ENCODE assay signal across 8 cellular contexts in genomic region chr13:57629391-57629804, GRCh38. TPM values are rescaled to one million over a fixed set of nuclear protein-coding genes. Genes with fewer than 3 reads are reported as not detected.
DNase-seq lines count a peak whose midpoint lies in the region; ATAC-seq and TF ChIP-seq lines count a peak whose summit lies in the region.

No MANE protein-coding gene starts in this region.

- intact Hi-C loops in transverse colon (cut with DNase I; ENCODE audit: low total_unique reads) = no loop called here

- DNase-seq in activated naive CD4-positive, alpha-beta T cell treated with anti-CD3 and anti-CD28 coated beads, Interleukin-2, amount 50 U/mL, for 72 hours (ENCODE audit: low spot score in 2 of 2) = no peak
- DNase-seq in caudate nucleus (lab: John Stamatoyannopoulos, UW) (peak in 52 of 61 donors; percentile 18 to 87 (median 69)), lung microvascular endothelial cell (ENCODE audit: low read depth in 2 of 2) (peak; percentile 21 to 35), transverse colon (no peak), NCI-H1048 (lab: John Stamatoyannopoulos, UW) (no peak)

- in situ Hi-C loops in transverse colon (cut with MboI; ENCODE audit: low pct_ligation_motif_present in 1 of 4, low pct_unique_long_range_greater_than_20kb in 1 of 4, low sequenced_read_pairs in 3 of 4) = no loop called here

- no peak for TF ChIP-seq EP300 in transverse colon (IDR thresholded peaks at IDR 0.05; ENCODE audit: low read depth)

- peak overlapping the region; percentile 67 for H3K4me3 Mint-ChIP-seq in activated naive CD4-positive, alpha-beta T cell treated with anti-CD3 and anti-CD28 coated beads, Interleukin-2, amount 50 U/mL, for 24 hours

- H3K27ac Mint-ChIP-seq in activated naive CD4-positive, alpha-beta T cell treated with anti-CD3 and anti-CD28 coated beads, Interleukin-2, amount 50 U/mL, for 24 hours = peak overlapping the region; percentile 77
- no peak overlapping the region for H3K27ac Mint-ChIP-seq in activated naive CD4-positive, alpha-beta T cell treated with anti-CD3 and anti-CD28 coated beads, Interleukin-2, amount 50 U/mL, for 72 hours

- TF ChIP-seq CTCF in transverse colon (IDR thresholded peaks at IDR 0.05) = no peak

- WGBS in transverse colon (ENCODE audit: low coverage in 1 of 2), 2 donors = 8 to 20% methylated on average over 4 to 29 of the region's 29 CpGs

- peaks cover 0 to 24% (median 15%) of the 10 kb centered on the region in 4 donors for H3K4me1 ChIP-seq in transverse colon

- ATAC-seq in activated naive CD4-positive, alpha-beta T cell treated with anti-CD3 and anti-CD28 coated beads, Interleukin-2, amount 50 U/mL, for 72 hours = no peak
- ATAC-seq in HG03520 (IDR thresholded peaks at IDR 0.05; ENCODE audit: unreplicated experiment) (no peak), HG03457 (IDR thresholded peaks at IDR 0.05; ENCODE audit: unreplicated experiment) (no peak)

- H3K36me3 ChIP-seq in transverse colon = no peaks in the 10 kb centered on the region

- peaks cover 37% of the 10 kb centered on the region for H3K4me1 Mint-ChIP-seq in activated naive CD4-positive, alpha-beta T cell treated with anti-CD3 and anti-CD28 coated beads, Interleukin-2, amount 50 U/mL, for 24 hours

- peaks cover 79% of the 10 kb centered on the region for H3K27me3 ChIP-seq in transverse colon

- H3K36me3 Mint-ChIP-seq in activated naive CD4-positive, alpha-beta T cell treated with anti-CD3 and anti-CD28 coated beads, Interleukin-2, amount 50 U/mL, for 24 hours = no peaks in the 10 kb centered on the region
- H3K36me3 Mint-ChIP-seq in activated naive CD4-positive, alpha-beta T cell treated with anti-CD3 and anti-CD28 coated beads, Interleukin-2, amount 50 U/mL, for 72 hours = peaks cover 23 to 60% of the 10 kb centered on the region in 2 donors

- TF ChIP-seq POLR2A in transverse colon (IDR thresholded peaks at IDR 0.05) = no peak

- H3K9me3 Mint-ChIP-seq in activated naive CD4-positive, alpha-beta T cell treated with anti-CD3 and anti-CD28 coated beads, Interleukin-2, amount 50 U/mL, for 24 hours = peaks cover 10% of the 10 kb centered on the region
- H3K9me3 Mint-ChIP-seq in activated naive CD4-positive, alpha-beta T cell treated with anti-CD3 and anti-CD28 coated beads, Interleukin-2, amount 50 U/mL, for 72 hours = peaks cover 0 to 16% of the 10 kb centered on the region in 2 donors

- peak overlapping the region; percentile 5 to 49 (median 12) for H3K4me3 ChIP-seq in transverse colon

- H3K27ac ChIP-seq in caudate nucleus (ENCODE audit: low read depth, low read length) (peak overlapping the region; percentile 63), transverse colon (no peak overlapping the region)

- no peaks in the 10 kb centered on the region for H3K9me3 ChIP-seq in transverse colon

- peaks cover 53% of the 10 kb centered on the region for H3K27me3 Mint-ChIP-seq in activated naive CD4-positive, alpha-beta T cell treated with anti-CD3 and anti-CD28 coated beads, Interleukin-2, amount 50 U/mL, for 24 hours

RNA-seq across cellular contexts. Expression of gene PCDH17, which starts 2.1 kb away (rescaled TPM):
- not detected for total RNA-seq in activated naive CD4-positive, alpha-beta T cell treated with anti-CD3 and anti-CD28 coated beads, Interleukin-2, amount 50 U/mL, for 72 hours
- total RNA-seq in lung microvascular endothelial cell = 2.2 and 7.9 TPM in 2 replicates
- total RNA-seq in transverse colon = 1 to 10 TPM in 2 of 4 donors, under 1 TPM in 1, not detected in 1; 0.80 to 2.2 (median 1.2) TPM

Comparison
In these comparisons a context has a peak if more than half of its experiments do, and no peak if none do; other contexts are left out.
1. DNase-seq: peak in caudate nucleus (52 of 61) and lung microvascular endothelial cell (2 of 2); none in activated naive CD4-positive, alpha-beta T cell treated with anti-CD3 and anti-CD28 coated beads, Interleukin-2, amount 50 U/mL, for 72 hours (0 of 2), transverse colon (single experiment) and NCI-H1048 (single experiment).